In the genomic region with DNA sequence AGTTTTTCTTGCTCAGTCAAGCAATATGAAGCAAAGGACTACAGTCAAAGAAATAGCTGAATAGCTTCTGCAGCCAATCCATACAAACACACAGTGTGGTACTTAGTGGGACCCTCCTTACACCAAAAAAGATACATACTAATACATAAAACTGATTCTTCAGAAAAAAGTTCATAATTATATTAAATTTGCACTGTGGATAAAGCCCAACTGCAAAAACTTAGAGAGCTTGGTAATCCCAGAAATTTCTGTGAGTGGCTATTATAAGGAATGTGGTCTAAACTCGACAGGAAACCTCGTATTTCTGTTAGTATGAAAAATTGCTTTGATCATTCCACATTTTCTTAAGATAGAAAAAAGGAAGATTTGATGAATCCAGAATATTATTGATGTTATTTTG, we compare ENCODE assay signal across 27 cellular contexts.
"Had no signal": no experiment of that assay in that cellular context is flagged by ENCODE, and none has a peak within 500 bp of the region (broad histone marks: within the 10 kb centered on the region; RNA-seq: fewer than 3 reads in every experiment).

No MANE protein-coding gene starts in this region.

- H3K36me3 ChIP-seq: stomach, suprapubic skin, thoracic aorta, thyroid gland, tibial artery, tibial nerve, transverse colon, upper lobe of left lung, upper lobe of right lung, uterus, vagina had no signal

- H3K9me3 ChIP-seq: stomach, suprapubic skin, testis, thoracic aorta, thyroid gland, tibial artery, tibial nerve, transverse colon, upper lobe of left lung, upper lobe of right lung, uterus, vagina had no signal

- DNase-seq: stimulated activated CD4-positive, alpha-beta T cell treated with anti-CD3 and anti-CD28 coated beads, Interleukin-2, amount 100 ng/mL, for 48 hours; stimulated activated CD4-positive, alpha-beta T cell treated with anti-CD3 and anti-CD28 coated beads, Interleukin-4, amount 100 ng/mL, for 1 hour; stimulated activated CD4-positive, alpha-beta T cell treated with anti-CD3 and anti-CD28 coated beads, Interleukin-4, amount 100 ng/mL, for 24 hours; stimulated activated CD4-positive, alpha-beta T cell treated with anti-CD3 and anti-CD28 coated beads, Interleukin-4, amount 100 ng/mL, for 4 hours; stimulated activated CD8-positive, alpha-beta memory T cell treated with anti-CD3 and anti-CD28 coated beads, Interleukin-4, amount 100 ng/mL, for 48 hours; stimulated activated naive B cell treated with anti-CD40 and anti-IgM and Interleukin-4, amounts not matched to agents 10 μg/mL and 1 μg/mL and 100 μg/mL, for 72 hours; stimulated activated naive CD4-positive, alpha-beta T cell; stimulated activated naive CD4-positive, alpha-beta T cell treated with Interleukin-2 at 50 U/mL for 16 hours; stimulated activated naive CD8-positive, alpha-beta T cell treated with anti-CD3 and anti-CD28 coated beads, Interleukin-15, amount 100 ng/mL, for 72 hours; stimulated activated naive CD8-positive, alpha-beta T cell treated with anti-CD3 and anti-CD28 coated beads, Interleukin-15, Interleukin-2, amounts not matched to agents 100 U/mL and 50 U/mL, for 24 hours; stomach; substantia nigra; testis; thyroid gland; tibial artery; transverse colon; trophoblast cell; upper lobe of left lung; upper lobe of right lung; uterus had no signal

- ATAC-seq: stimulated activated effector memory CD8-positive, alpha-beta T cell treated with anti-CD3 and anti-CD28 coated beads, Interleukin-12 subunit alpha, Interleukin-12 subunit beta, amount 100 ng/mL, for 72 hours; stimulated activated memory B cell treated with anti-CD40 and anti-IgM and Interleukin-4, amounts not matched to agents 10 μg/mL and 1 μg/mL and 100 μg/mL, for 72 hours; stimulated activated naive B cell treated with anti-CD40 and anti-IgM and Interleukin-4, amounts not matched to agents 10 μg/mL and 1 μg/mL and 100 μg/mL, for 72 hours; stimulated activated naive CD8-positive, alpha-beta T cell treated with anti-CD3 and anti-CD28 coated beads, Interleukin-15, amount 100 ng/mL, for 72 hours; stimulated activated naive CD8-positive, alpha-beta T cell treated with anti-CD3 and anti-CD28 coated beads, Interleukin-15, Interleukin-2, amounts not matched to agents 100 U/mL and 50 U/mL, for 24 hours; upper lobe of right lung had no signal

- H3K4me1 ChIP-seq: stomach, suprapubic skin, testis, transverse colon, upper lobe of left lung, upper lobe of right lung, uterus, vagina had no signal

- H3K4me3 ChIP-seq: stomach, suprapubic skin, testis, thoracic aorta, thyroid gland, tibial artery, tibial nerve, transverse colon, upper lobe of left lung, upper lobe of right lung, uterus, vagina had no signal

- H3K27ac ChIP-seq: stomach, suprapubic skin, testis, thoracic aorta, thyroid gland, tibial artery, tibial nerve, transverse colon, upper lobe of left lung, upper lobe of right lung, uterus, vagina had no signal

- FAIRE-seq: urothelium cell line had no signal

- H3K27me3 ChIP-seq: stomach, suprapubic skin, testis, thyroid gland, tibial artery, tibial nerve, transverse colon, upper lobe of left lung, upper lobe of right lung, uterus, vagina had no signal
